ENCODE assay signal across 13 cellular contexts in genomic region chr11:130477646-130478203, GRCh38. TPM values are rescaled to one million over a fixed set of nuclear protein-coding genes. Genes with fewer than 3 reads are reported as not detected.
DNase-seq lines count a peak whose midpoint lies in the region; ATAC-seq and TF ChIP-seq lines count a peak whose summit lies in the region.
"Had no signal": no experiment of that assay in that cellular context is flagged by ENCODE, and none has a peak within 500 bp of the region (broad histone marks: within the 10 kb centered on the region; RNA-seq: fewer than 3 reads in every experiment).

No MANE protein-coding gene starts in this region.

- no peak for TF ChIP-seq CTCF in fibroblast of pulmonary artery (IDR thresholded peaks at IDR 0.05; ENCODE audit: low read length, missing control alignments)

- H3K27me3 ChIP-seq in SJSA1 (replicated peaks): no peaks in the 10 kb centered on the region

- ATAC-seq in HG02623 (IDR thresholded peaks at IDR 0.05; ENCODE audit: unreplicated experiment) (no peak), GM18870 (IDR thresholded peaks at IDR 0.05; ENCODE audit: unreplicated experiment) (no peak)

- H3K27ac ChIP-seq in SJSA1: peak overlapping the region; percentile 84

- H3K9me3 ChIP-seq in SJSA1 (replicated peaks): no peaks in the 10 kb centered on the region

- in situ Hi-C loops in ACHN (cut with HindIII; ENCODE audit: low pct_ligation_motif_present, low pct_unique_long_range_greater_than_20kb, low sequenced_read_pairs): no loop called here

- H3K4me3 ChIP-seq in SJSA1 (no peak overlapping the region), fibroblast of pulmonary artery (replicated peaks; ENCODE audit: low read depth, low read length) (no peak overlapping the region)
- H3K4me3 ChIP-seq: GM23338 had no signal

- peaks cover 43% of the 10 kb centered on the region for H3K4me1 ChIP-seq in SJSA1 (replicated peaks)

- DNase-seq in ACHN (peak; percentile 59), SJSA1 (ENCODE audit: low read depth in 1 of 2, low spot score in 2 of 2) (no peak), fibroblast of pulmonary artery (ENCODE audit: low read depth) (peak; percentile 38), renal cortical epithelial cell (ENCODE audit: low read depth) (peak; percentile 68), pons (ENCODE audit: low spot score) (no peak), DMS153 treated with DMSO at 0.1 percent for 48 hours (lab: John Stamatoyannopoulos, UW; ENCODE audit: unreplicated experiment) (no peak)
- DNase-seq: activated CD8-positive, alpha-beta memory T cell treated with anti-CD3 and anti-CD28 coated beads, Interleukin-2, amount 50 U/mL, for 4 hours; AML-193; erythroblast; KBM-7 had no signal

- H3K36me3 ChIP-seq in SJSA1: no peaks in the 10 kb centered on the region

RNA-seq across cellular contexts. Expression of gene ADAMTS15, which starts 29.3 kb away (rescaled TPM):
- 1.2 and 1.3 TPM in 2 replicates for total RNA-seq in SJSA1 (2014; rRNA removed; shearing (Covaris generic))
- total RNA-seq in renal cortical epithelial cell: 0.35 and 2.0 TPM in 2 replicates

RNA-seq across cellular contexts. Expression of gene ADAMTS8, which starts 49.3 kb away (rescaled TPM):
- 0.03 TPM in 1 of 2 replicates, not detected in the other for total RNA-seq in SJSA1 (2014; rRNA removed; shearing (Covaris generic))
- not detected in 2 replicates for total RNA-seq in renal cortical epithelial cell

Comparison
In these comparisons a context has a peak if more than half of its experiments do, and no peak if none do; other contexts are left out.
1. DNase-seq: peak in ACHN (single experiment), fibroblast of pulmonary artery (single experiment) and renal cortical epithelial cell (single experiment); none in SJSA1 (0 of 2), pons (single experiment) and DMS153 treated with DMSO at 0.1 percent for 48 hours (single experiment).